Comparison of ENCODE assay signal across 21 cellular contexts in the genomic region with DNA sequence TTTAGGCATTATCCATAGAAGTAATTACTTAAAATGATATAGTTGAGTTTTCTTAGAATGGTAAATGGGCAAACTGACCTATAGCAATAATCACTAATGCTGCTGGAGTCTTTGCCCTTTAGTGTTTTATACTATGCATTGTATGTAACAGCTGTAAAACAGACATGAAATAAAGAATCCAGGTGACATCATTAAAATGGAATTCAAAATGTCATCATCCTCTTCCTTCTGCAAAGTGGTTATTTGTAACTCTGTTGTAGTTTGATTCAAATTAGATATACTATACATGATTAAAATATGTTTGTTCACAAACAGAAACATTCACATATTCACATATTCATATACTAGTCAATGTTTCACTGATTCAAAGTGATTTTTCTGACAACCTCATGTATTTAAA.
DNase-seq lines count a peak whose midpoint lies in the region; ATAC-seq lines count a peak whose summit lies in the region.
"Had no signal": no experiment of that assay in that cellular context is flagged by ENCODE, and none has a peak within 500 bp of the region (broad histone marks: within the 10 kb centered on the region; RNA-seq: fewer than 3 reads in every experiment).

No MANE protein-coding gene starts in this region.

- DNase-seq in EH (ENCODE audit: low read depth) (peak; percentile 65), NCI-H226 (peak; percentile 68), dedifferentiated amniotic fluid mesenchymal stem cell (ENCODE audit: extremely low spot score) (peak; percentile 37), glomerular visceral epithelial cell (ENCODE audit: extremely low spot score) (peak; percentile 4), retina (no peak)
- no peak for DNase-seq in activated T-cell treated with anti-CD3 and anti-CD28 coated beads, Interleukin-2, amount 50 U/mL, for 24 hours
- DNase-seq: activated CD4-positive, alpha-beta T cell treated with anti-CD3 and anti-CD28 coated beads for 36 hours; activated naive CD4-positive, alpha-beta T cell treated with anti-CD3 and anti-CD28 coated beads, Interleukin-2, amount 50 U/mL, for 16 hours; aorta; kidney; lower lobe of right lung; NCI-H1048; NCI-H1930; NCI-H446; PC-9; SJCRH30; stimulated activated CD4-positive, alpha-beta T cell treated with anti-CD3 and anti-CD28 coated beads, Interleukin-4, amount 100 ng/mL, for 24 hours; stimulated activated naive CD4-positive, alpha-beta T cell treated with Interleukin-2 at 50 U/mL for 16 hours had no signal

- H3K27ac Mint-ChIP-seq in activated T-cell treated with anti-CD3 and anti-CD28 coated beads, Interleukin-2, amount 50 U/mL, for 24 hours: no peak overlapping the region
- H3K27ac Mint-ChIP-seq: activated CD4-positive, alpha-beta T cell treated with anti-CD3 and anti-CD28 coated beads for 36 hours; CD14-positive monocyte had no signal

- H3K27me3 Mint-ChIP-seq in activated T-cell treated with anti-CD3 and anti-CD28 coated beads, Interleukin-2, amount 50 U/mL, for 24 hours: no peaks in the 10 kb centered on the region
- H3K27me3 Mint-ChIP-seq: activated CD4-positive, alpha-beta T cell treated with anti-CD3 and anti-CD28 coated beads for 36 hours had no signal

- H3K36me3 Mint-ChIP-seq in activated T-cell treated with anti-CD3 and anti-CD28 coated beads, Interleukin-2, amount 50 U/mL, for 24 hours (ENCODE audit: low read depth): no peaks in the 10 kb centered on the region
- H3K36me3 Mint-ChIP-seq: CD14-positive monocyte had no signal

- no peak overlapping the region for H3K4me3 Mint-ChIP-seq in activated T-cell treated with anti-CD3 and anti-CD28 coated beads, Interleukin-2, amount 50 U/mL, for 24 hours
- H3K4me3 Mint-ChIP-seq: activated CD4-positive, alpha-beta T cell treated with anti-CD3 and anti-CD28 coated beads for 36 hours; CD14-positive monocyte had no signal

- no peaks in the 10 kb centered on the region for H3K9me3 Mint-ChIP-seq in activated T-cell treated with anti-CD3 and anti-CD28 coated beads, Interleukin-2, amount 50 U/mL, for 24 hours

- no peaks in the 10 kb centered on the region for H3K4me1 Mint-ChIP-seq in activated T-cell treated with anti-CD3 and anti-CD28 coated beads, Interleukin-2, amount 50 U/mL, for 24 hours (ENCODE audit: low read depth)
- H3K4me1 Mint-ChIP-seq: activated CD4-positive, alpha-beta T cell treated with anti-CD3 and anti-CD28 coated beads for 36 hours; CD14-positive monocyte had no signal

- ATAC-seq in GM19324 (IDR thresholded peaks at IDR 0.05; ENCODE audit: low FRiP score, unreplicated experiment) (no peak), HG03097 (IDR thresholded peaks at IDR 0.05; ENCODE audit: low FRiP score, unreplicated experiment) (no peak)
- ATAC-seq: activated CD4-positive, alpha-beta T cell treated with anti-CD3 and anti-CD28 coated beads for 36 hours; lower lobe of right lung had no signal

Comparison
In these comparisons a context has a peak if more than half of its experiments do, and no peak if none do; other contexts are left out.
1. DNase-seq: peak in EH (single experiment), NCI-H226 (single experiment), dedifferentiated amniotic fluid mesenchymal stem cell (single experiment) and glomerular visceral epithelial cell (single experiment); none in activated T-cell treated with anti-CD3 and anti-CD28 coated beads, Interleukin-2, amount 50 U/mL, for 24 hours (single experiment) and retina (single experiment).